16 cellular contexts compared by ENCODE assay signal in the genomic region with DNA sequence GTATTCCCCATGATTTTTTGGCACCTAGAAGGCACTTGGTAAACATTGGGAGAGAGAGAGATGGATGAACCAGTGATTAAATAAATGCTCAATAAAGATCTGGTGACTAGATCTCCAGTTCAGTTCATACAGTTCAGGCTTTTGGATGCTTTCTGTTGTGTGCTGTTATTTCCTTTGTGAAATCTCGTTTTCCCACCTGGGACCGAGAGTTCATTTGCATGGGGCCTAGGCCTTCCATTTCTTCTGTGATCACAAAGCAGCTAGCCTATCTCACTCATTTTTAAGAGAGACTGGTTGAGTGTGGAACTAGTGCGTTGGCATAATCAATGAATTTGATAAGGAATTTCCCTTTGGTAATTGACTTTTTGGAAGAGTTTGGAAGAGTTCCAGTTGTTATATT.
A peak's percentile ranks its signal among the peaks of the same experiment; 100 is the strongest.
DNase-seq lines count a peak whose midpoint lies in the region; ATAC-seq lines count a peak whose summit lies in the region.
"Had no signal": no experiment of that assay in that cellular context is flagged by ENCODE, and none has a peak within 500 bp of the region (broad histone marks: within the 10 kb centered on the region; RNA-seq: fewer than 3 reads in every experiment).

No MANE protein-coding gene starts in this region.

- H3K36me3 ChIP-seq in BLaER1 treated with 17β-estradiol and CSF1 and Interleukin-3, amounts not matched to agents 10 nM and 100 nM: peaks cover 0 to 47% (median 33%) of the 10 kb centered on the region in 11 experiments; a peak in 17 of 22 replicates
- H3K36me3 ChIP-seq: neural progenitor cell had no signal

- peak overlapping the region in 3 of 11 experiments; percentile 32 to 52 (median 46); a peak in 4 of 22 replicates for H3K27ac ChIP-seq in BLaER1 treated with 17β-estradiol and CSF1 and Interleukin-3, amounts not matched to agents 10 nM and 100 nM
- H3K27ac ChIP-seq: neural progenitor cell had no signal

- H3K4me2 ChIP-seq in BLaER1 treated with 17β-estradiol and CSF1 and Interleukin-3, amounts not matched to agents 10 nM and 100 nM: peak overlapping the region in 9 of 11 experiments; percentile 16 to 71 (median 62); a peak in 16 of 22 replicates
- H3K4me2 ChIP-seq: neural progenitor cell had no signal

- no peaks in the 10 kb centered on the region for H3K36me3 Mint-ChIP-seq in activated CD8-positive, alpha-beta T cell treated with anti-CD3 and anti-CD28 coated beads, Interleukin-2, amount 10 ng/mL, durations not matched to agents 7 days and 5 days (ENCODE audit: low read depth)
- peaks cover 19% of the 10 kb centered on the region for H3K36me3 Mint-ChIP-seq in T-cell
- H3K36me3 Mint-ChIP-seq: type B pancreatic cell had no signal

- peaks cover 6 to 70% (median 46%) of the 10 kb centered on the region in 10 experiments for H3K4me1 ChIP-seq in BLaER1 treated with 17β-estradiol and CSF1 and Interleukin-3, amounts not matched to agents 10 nM and 100 nM

- POLR2A ChIA-PET in activated CD8-positive, alpha-beta T cell treated with anti-CD3 and anti-CD28 coated beads, Interleukin-2, amount 10 ng/mL, durations not matched to agents 7 days and 5 days (lab: Charles Lee): no interaction called here
- POLR2A ChIA-PET in T-cell (lab: Charles Lee): interaction anchor here in 1 of 2 donors (0.6 kb wide), 1 partner anchor 75 kb away, joined by 4 read pairs; no protein-coding TSS in a partner anchor

- H3K9ac ChIP-seq in BLaER1 treated with 17β-estradiol and CSF1 and Interleukin-3, amounts not matched to agents 10 nM and 100 nM: peak overlapping the region in 2 of 11 experiments; percentile 10 to 15; a peak in 2 of 22 replicates
- H3K9ac ChIP-seq: neural progenitor cell had no signal

- DNase-seq in GM19238 (ENCODE audit: insufficient read length, low spot score) (peak; percentile 23), NCI-H1092 (lab: John Stamatoyannopoulos, UW) (no peak), T-cell (no peak)
- no peak for DNase-seq in activated CD8-positive, alpha-beta T cell treated with anti-CD3 and anti-CD28 coated beads, Interleukin-2, amount 10 ng/mL, durations not matched to agents 7 days and 5 days
- DNase-seq: activated CD4-positive, alpha-beta T cell treated with anti-CD3 and anti-CD28 coated beads for 36 hours; effector CD4-positive, alpha-beta T cell; NCI-H2081; small intestine had no signal

- H3K9me3 ChIP-seq in BLaER1 treated with 17β-estradiol and CSF1 and Interleukin-3, amounts not matched to agents 10 nM and 100 nM (replicated peaks in 1 of 11): peaks cover 0 to 45% (median 29%) of the 10 kb centered on the region in 11 experiments; a peak in 15 of 22 replicates

- no peaks in the 10 kb centered on the region for H3K9me3 Mint-ChIP-seq in activated CD8-positive, alpha-beta T cell treated with anti-CD3 and anti-CD28 coated beads, Interleukin-2, amount 10 ng/mL, durations not matched to agents 7 days and 5 days (ENCODE audit: insufficient read depth)
- no peaks in the 10 kb centered on the region for H3K9me3 Mint-ChIP-seq in T-cell
- H3K9me3 Mint-ChIP-seq: activated T-helper 2 cell treated with anti-CD3 and anti-CD28 coated beads, Interferon-gamma antibody, Interleukin-2, Interleukin-4, amounts not matched to agents 10 μg/mL and 5 μg/mL and 100 μg/mL, durations not matched to agents 14 hours and 24 hours and 36 hours; neural progenitor cell had no signal

- no peaks in the 10 kb centered on the region for H3K4me1 Mint-ChIP-seq in activated CD8-positive, alpha-beta T cell treated with anti-CD3 and anti-CD28 coated beads, Interleukin-2, amount 10 ng/mL, durations not matched to agents 7 days and 5 days (ENCODE audit: low read depth)
- H3K4me1 Mint-ChIP-seq in T-cell: no peaks in the 10 kb centered on the region
- H3K4me1 Mint-ChIP-seq: activated CD4-positive, alpha-beta T cell treated with anti-CD3 and anti-CD28 coated beads for 36 hours had no signal

- H3K4me3 ChIP-seq in BLaER1 treated with 17β-estradiol and CSF1 and Interleukin-3, amounts not matched to agents 10 nM and 100 nM: peak overlapping the region in 1 of 10 experiments; percentile 23; a peak in 1 of 20 replicates
- H3K4me3 ChIP-seq: neural progenitor cell had no signal

- no peak overlapping the region for H3K27ac Mint-ChIP-seq in activated CD8-positive, alpha-beta T cell treated with anti-CD3 and anti-CD28 coated beads, Interleukin-2, amount 10 ng/mL, durations not matched to agents 7 days and 5 days
- H3K27ac Mint-ChIP-seq in T-cell: no peak overlapping the region
- H3K27ac Mint-ChIP-seq: activated CD4-positive, alpha-beta T cell treated with anti-CD3 and anti-CD28 coated beads for 36 hours; activated T-helper 2 cell treated with anti-CD3 and anti-CD28 coated beads, Interferon-gamma antibody, Interleukin-2, Interleukin-4, amounts not matched to agents 10 μg/mL and 5 μg/mL and 100 μg/mL, durations not matched to agents 14 hours and 24 hours and 36 hours; neural progenitor cell; type B pancreatic cell had no signal

- no peaks in the 10 kb centered on the region for H3K27me3 ChIP-seq in BLaER1 treated with 17β-estradiol and CSF1 and Interleukin-3, amounts not matched to agents 10 nM and 100 nM
- H3K27me3 ChIP-seq: neural progenitor cell had no signal

- no peaks in the 10 kb centered on the region for H4K20me1 ChIP-seq in BLaER1 treated with 17β-estradiol and CSF1 and Interleukin-3, amounts not matched to agents 10 nM and 100 nM

- ATAC-seq in GM21737 (IDR thresholded peaks at IDR 0.05; ENCODE audit: unreplicated experiment) (peak; percentile 75), HG03196 (IDR thresholded peaks at IDR 0.05; ENCODE audit: unreplicated experiment) (peak; percentile 52), T-cell (replicated peaks in 1 of 4) (no peak), HG02642 (IDR thresholded peaks at IDR 0.05; ENCODE audit: poor library complexity, unreplicated experiment) (no peak)
- no peak for ATAC-seq in activated CD8-positive, alpha-beta T cell treated with anti-CD3 and anti-CD28 coated beads, Interleukin-2, amount 10 ng/mL, durations not matched to agents 7 days and 5 days
- ATAC-seq: activated CD4-positive, alpha-beta T cell treated with anti-CD3 and anti-CD28 coated beads for 36 hours; left lobe of liver had no signal

- CTCF ChIA-PET in activated CD8-positive, alpha-beta T cell treated with anti-CD3 and anti-CD28 coated beads, Interleukin-2, amount 10 ng/mL, durations not matched to agents 7 days and 5 days (lab: Charles Lee): no interaction called here
- CTCF ChIA-PET in T-cell (lab: Charles Lee): no interaction called here

- no peaks in the 10 kb centered on the region for H3K27me3 Mint-ChIP-seq in activated CD8-positive, alpha-beta T cell treated with anti-CD3 and anti-CD28 coated beads, Interleukin-2, amount 10 ng/mL, durations not matched to agents 7 days and 5 days (ENCODE audit: low read depth)
- H3K27me3 Mint-ChIP-seq in T-cell: no peaks in the 10 kb centered on the region
- H3K27me3 Mint-ChIP-seq: activated CD4-positive, alpha-beta T cell treated with anti-CD3 and anti-CD28 coated beads for 36 hours; type B pancreatic cell had no signal

- H3K4me3 Mint-ChIP-seq in activated CD8-positive, alpha-beta T cell treated with anti-CD3 and anti-CD28 coated beads, Interleukin-2, amount 10 ng/mL, durations not matched to agents 7 days and 5 days: no peak overlapping the region
- no peak overlapping the region for H3K4me3 Mint-ChIP-seq in T-cell
- H3K4me3 Mint-ChIP-seq: activated CD4-positive, alpha-beta T cell treated with anti-CD3 and anti-CD28 coated beads for 36 hours; neural progenitor cell; type B pancreatic cell had no signal

Comparison
In these comparisons a context has a peak if more than half of its experiments do, and no peak if none do; other contexts are left out.
1. ATAC-seq: peak in GM21737 (single experiment) and HG03196 (single experiment); none in activated CD8-positive, alpha-beta T cell treated with anti-CD3 and anti-CD28 coated beads, Interleukin-2, amount 10 ng/mL, durations not matched to agents 7 days and 5 days (single experiment), T-cell (0 of 4) and HG02642 (single experiment).